Comparison of ENCODE assay signal across 8 cellular contexts in genomic region chr1:226308723-226309397, GRCh38. TPM values are rescaled to one million over a fixed set of nuclear protein-coding genes. Genes with fewer than 3 reads are reported as not detected.
A peak's percentile ranks its signal among the peaks of the same experiment; 100 is the strongest.
DNase-seq lines count a peak whose midpoint lies in the region; ATAC-seq and TF ChIP-seq lines count a peak whose summit lies in the region.

Gene LIN9 (minus strand): TSS chr1:226309164. CDS start chr1:226309139, 25 bp downstream.

- H3K9ac ChIP-seq in BLaER1 = peak within 1 kb of the TSS; percentile 98

- peaks cover 14% of the 10 kb centered on the region; the same call in 1 of the 2 replicates for H4K20me1 ChIP-seq in BLaER1

- peaks cover 38% of the 10 kb centered on the region for H3K4me1 ChIP-seq in BLaER1
- H3K4me1 ChIP-seq in left lung = peaks cover 0 to 23% of the 10 kb centered on the region in 2 donors

- intact Hi-C loops in left lung (cut with DNase I) = no loop called here

- peak; percentile 67 for ATAC-seq in HG03457 (IDR thresholded peaks at IDR 0.05; ENCODE audit: unreplicated experiment)
- peak; percentile 96 for ATAC-seq in left lung

- H3K27ac ChIP-seq in BLaER1 (peak within 1 kb of the TSS; percentile 98), left lung (peak within 1 kb of the TSS; percentile 57 to 71)

- H3K9me3 ChIP-seq in BLaER1 (no peaks in the 10 kb centered on the region), left lung (no peaks in the 10 kb centered on the region)

- peak; percentile 72 for DNase-seq in GM19240 (ENCODE audit: insufficient read length, low spot score)
- DNase-seq in NCI-H524 treated with DMSO at 0.1 percent for 48 hours (lab: John Stamatoyannopoulos, UW) = peak; percentile 38
- DNase-seq in activated CD4-positive, alpha-beta T cell treated with anti-CD3 and anti-CD28 coated beads for 48 hours = peak; percentile 97
- DNase-seq in dedifferentiated amniotic fluid mesenchymal stem cell (ENCODE audit: extremely low spot score) = peak; percentile 87
- peak; percentile 92 to 98 for DNase-seq in left lung
- DNase-seq in stimulated activated CD4-positive, alpha-beta T cell treated with anti-CD3 and anti-CD28 coated beads, Interleukin-2, amount 100 ng/mL, for 24 hours = peak; percentile 95 to 97

- TF ChIP-seq CTCF in left lung (IDR thresholded peaks at IDR 0.05) = no peak

- H3K4me3 ChIP-seq in BLaER1 (peak within 1 kb of the TSS; percentile 100), left lung (peak within 1 kb of the TSS; percentile 79 to 93)

- no peaks in the 10 kb centered on the region for H3K27me3 ChIP-seq in BLaER1
- H3K27me3 ChIP-seq in left lung = peaks cover 0 to 3% of the 10 kb centered on the region in 2 donors

- H3K36me3 ChIP-seq in BLaER1 (peaks cover 8% of the 10 kb centered on the region; the same call in 1 of the 2 replicates), left lung (no peaks in the 10 kb centered on the region)

- H3K4me2 ChIP-seq in BLaER1 = peak within 1 kb of the TSS; percentile 87

RNA-seq across cellular contexts. Expression of gene LIN9, which starts in this region (rescaled TPM):
- 1 to 10 TPM; 3.7 to 3.8 TPM for total RNA-seq in left lung

Comparison
In these comparisons a context has a peak if more than half of its experiments do, and no peak if none do; other contexts are left out.
1. Peak in every context shown above with its lines: DNase-seq, ATAC-seq, H3K4me3 ChIP-seq and H3K27ac ChIP-seq.
2. DNase-seq: peak in every context shown above with its lines; median percentile 97 in activated CD4-positive, alpha-beta T cell treated with anti-CD3 and anti-CD28 coated beads for 48 hours; 96 in stimulated activated CD4-positive, alpha-beta T cell treated with anti-CD3 and anti-CD28 coated beads, Interleukin-2, amount 100 ng/mL, for 24 hours; 95 in left lung; 87 in dedifferentiated amniotic fluid mesenchymal stem cell; 72 in GM19240; 38 in NCI-H524 treated with DMSO at 0.1 percent for 48 hours.